ENCODE assay signal across 21 cellular contexts in genomic region chr5:10711562-10711961, GRCh38.
"Had no signal": no experiment of that assay in that cellular context is flagged by ENCODE, and none has a peak within 500 bp of the region (broad histone marks: within the 10 kb centered on the region; RNA-seq: fewer than 3 reads in every experiment).

No MANE protein-coding gene starts in this region.

- H3K36me3 Mint-ChIP-seq: activated naive CD4-positive, alpha-beta T cell treated with anti-CD3 and anti-CD28 coated beads, Interleukin-2, amount 50 U/mL, for 72 hours had no signal

- H3K27ac ChIP-seq: foreskin keratinocyte, lower lobe of right lung, prostate gland, right atrium auricular region, tibial nerve had no signal

- ATAC-seq: activated naive CD4-positive, alpha-beta T cell treated with anti-CD3 and anti-CD28 coated beads, Interleukin-2, amount 50 U/mL, for 72 hours; foreskin keratinocyte; left colon; lower lobe of right lung; stimulated activated naive CD8-positive, alpha-beta T cell treated with anti-CD3 and anti-CD28 coated beads, Interleukin-15, Interleukin-2, amounts not matched to agents 100 U/mL and 50 U/mL, for 24 hours had no signal

- H3K4me3 ChIP-seq: lower lobe of right lung, prostate gland, right atrium auricular region, tibial nerve had no signal

- FAIRE-seq: TTC549, urothelium cell line had no signal

- DNase-seq: activated CD4-positive, alpha-beta T cell treated with anti-CD3 and anti-CD28 coated beads, Interleukin-2, amount 50 U/mL, for 4 hours; activated effector memory CD4-positive, alpha-beta T cell treated with Interleukin-2 at 50 U/mL for 16 hours; amygdala; endodermal cell; foreskin keratinocyte; hippocampal formation; islet precursor cell; left colon; lower lobe of right lung; stimulated activated CD4-positive, alpha-beta T cell treated with anti-CD3 and anti-CD28 coated beads, Interleukin-2, amount 100 ng/mL, for 24 hours; stimulated activated naive CD8-positive, alpha-beta T cell treated with anti-CD3 and anti-CD28 coated beads, Interleukin-15, Interleukin-2, amounts not matched to agents 100 U/mL and 50 U/mL, for 24 hours; substantia nigra; SW 1271 had no signal

- H3K4me1 Mint-ChIP-seq: nephron had no signal

- H3K27ac Mint-ChIP-seq: endodermal cell; nephron; T-helper 2 cell treated with Interferon-gamma antibody and Interleukin-4, amounts not matched to agents 5 μg/mL and 100 μg/mL, for 36 hours had no signal

- H3K4me1 ChIP-seq: lower lobe of right lung, prostate gland had no signal

- H3K9me3 ChIP-seq: lower lobe of right lung, prostate gland, right atrium auricular region, tibial nerve had no signal

- H3K9me3 Mint-ChIP-seq: activated naive CD4-positive, alpha-beta T cell treated with anti-CD3 and anti-CD28 coated beads, Interleukin-2, amount 50 U/mL, for 72 hours; endodermal cell; nephron; T-helper 2 cell treated with Interferon-gamma antibody and Interleukin-4, amounts not matched to agents 5 μg/mL and 100 μg/mL, for 36 hours had no signal

- H3K4me3 Mint-ChIP-seq: endodermal cell; nephron; T-helper 2 cell treated with Interferon-gamma antibody and Interleukin-4, amounts not matched to agents 5 μg/mL and 100 μg/mL, for 36 hours had no signal

- H3K36me3 ChIP-seq: prostate gland had no signal

- H3K27me3 ChIP-seq: foreskin keratinocyte, right atrium auricular region, tibial nerve had no signal
